24 cellular contexts compared by ENCODE assay signal in genomic region chr12:51626629-51627028, GRCh38.
"Had no signal": no experiment of that assay in that cellular context is flagged by ENCODE, and none has a peak within 500 bp of the region (broad histone marks: within the 10 kb centered on the region; RNA-seq: fewer than 3 reads in every experiment).

No MANE protein-coding gene starts in this region.

- H3K27ac ChIP-seq: HL-60, SJSA1, SK-N-MC had no signal

- H3K4me3 ChIP-seq: SJSA1, SK-N-MC had no signal

- H3K36me3 ChIP-seq: SJSA1 had no signal

- DNase-seq: KBM-7, MV-4-11, NCI-H1048, NCI-H1105, NCI-H1417, NCI-H146, NCI-H1694 treated with DMSO at 0.1 percent for 48 hours, NCI-H1930, NCI-H2081, NCI-H2107, NCI-H2227 treated with DMSO at 0.1 percent for 48 hours, NCI-H524, NCI-H69, NCI-H774, Right ventricle myocardium superior, RPMI8226, SIG-M5, SW 1271, T-cell had no signal

- FAIRE-seq: HTR-8/SVneo, RCC 7860 had no signal

- H3K27me3 ChIP-seq: SJSA1 had no signal

- ATAC-seq: T-cell had no signal

- H3K9me3 ChIP-seq: SJSA1 had no signal
